17 cellular contexts compared by ENCODE assay signal in the genomic region with DNA sequence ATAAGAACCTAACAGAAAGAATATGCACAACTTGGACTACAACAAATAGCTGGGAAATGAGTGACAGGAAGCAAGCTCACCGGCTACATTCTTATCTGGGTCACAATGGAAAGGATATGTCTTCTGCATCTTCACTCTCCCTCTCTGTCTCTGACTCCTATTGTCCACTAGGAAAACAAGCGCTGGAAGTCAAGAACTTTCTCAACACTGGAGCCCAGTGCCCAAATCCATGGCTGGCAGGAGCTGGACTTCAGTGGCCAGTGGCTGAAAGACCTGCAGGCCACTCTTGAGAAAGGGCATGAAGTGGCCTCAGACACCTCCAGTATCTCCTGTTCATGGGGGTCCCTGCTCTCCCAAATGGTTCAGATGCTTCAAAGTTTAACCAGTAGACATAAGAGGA.
A peak's percentile ranks its signal among the peaks of the same experiment; 100 is the strongest.
DNase-seq lines count a peak whose midpoint lies in the region; ATAC-seq, FAIRE-seq and TF ChIP-seq lines count a peak whose summit lies in the region.
"Had no signal": no experiment of that assay in that cellular context is flagged by ENCODE, and none has a peak within 500 bp of the region (broad histone marks: within the 10 kb centered on the region; RNA-seq: fewer than 3 reads in every experiment).

No MANE protein-coding gene starts in this region.

- H3K79me2 ChIP-seq in PC-3 (ENCODE audit: low read length), result no peaks in the 10 kb centered on the region
- peaks cover 52% of the 10 kb centered on the region for H3K79me2 ChIP-seq in endothelial cell of umbilical vein (ENCODE audit: control insufficient read depth, insufficient read depth, low read length)

- H3K4me1 ChIP-seq in PC-3 (ENCODE audit: insufficient read depth, low read length) (peaks cover 44% of the 10 kb centered on the region), endothelial cell of umbilical vein (ENCODE audit: control insufficient read depth, extremely low read depth, insufficient read depth, low read length) (peaks cover 79% of the 10 kb centered on the region), sigmoid colon (peaks cover 0 to 61% (median 39%) of the 10 kb centered on the region in 4 donors)

- no peaks in the 10 kb centered on the region for H3K27me3 ChIP-seq in AG04450 (ENCODE audit: control insufficient read depth, insufficient read depth, low read length)
- no peaks in the 10 kb centered on the region for H3K27me3 ChIP-seq in PC-3 (ENCODE audit: low read length)
- H3K27me3 ChIP-seq in endothelial cell of umbilical vein (ENCODE audit: control insufficient read depth in 2 of 2, insufficient read depth in 2 of 2, low read length in 2 of 2), result no peaks in the 10 kb centered on the region
- H3K27me3 ChIP-seq in sigmoid colon, result no peaks in the 10 kb centered on the region
- H3K27me3 ChIP-seq: BLaER1 treated with 17β-estradiol and CSF1 and Interleukin-3, amounts not matched to agents 10 nM and 100 nM had no signal

- POLR2A ChIA-PET in AG04450 (lab: Yijun Ruan, JAX) (interaction anchor here (1.2 kb wide), 1 partner anchor 27 kb away, joined by 3 read pairs; no protein-coding TSS in a partner anchor), PC-3 (lab: Charles Lee; ENCODE audit: unreplicated experiment) (no interaction called here), endothelial cell of umbilical vein (lab: Charles Lee) (no interaction called here)

- peak; percentile 62 for FAIRE-seq in endothelial cell of umbilical vein (lab: Jason Lieb, UNC)

- dilution Hi-C loops in endothelial cell of umbilical vein (cut with MboI; ENCODE audit: extremely low pct_ligation_motif_present, low sequenced_read_pairs), result no loop called here

- peaks cover 10% of the 10 kb centered on the region for H3F3A ChIP-seq in PC-3 (ENCODE audit: low read length, unreplicated experiment)

- TF ChIP-seq POLR2A in endothelial cell of umbilical vein (IDR thresholded peaks at IDR 0.05; ENCODE audit: low read depth, low read length) (peak; percentile 86), sigmoid colon (IDR thresholded peaks at IDR 0.05) (no peak)

- H3K36me3 ChIP-seq in PC-3 (ENCODE audit: low read depth, low read length) (no peaks in the 10 kb centered on the region), endothelial cell of umbilical vein (ENCODE audit: control insufficient read depth in 2 of 2, extremely low read depth in 1 of 2, insufficient read depth in 2 of 2, low read length in 2 of 2) (no peaks in the 10 kb centered on the region), sigmoid colon (no peaks in the 10 kb centered on the region)
- H3K36me3 ChIP-seq: BLaER1 treated with 17β-estradiol and CSF1 and Interleukin-3, amounts not matched to agents 10 nM and 100 nM had no signal

- no TSS peak for BruUV-seq in PC-3 (replicated peaks; lab: Mats Ljungman, UMichigan)
- TSS peak; percentile 42 for BruUV-seq in endothelial cell of umbilical vein (replicated peaks; lab: Mats Ljungman, UMichigan)

- H3K4me3 Mint-ChIP-seq in activated T-cell treated with anti-CD3 and anti-CD28 coated beads, Interleukin-2, amount 50 U/mL, for 72 hours, result no peak overlapping the region

- intact Hi-C loops in PC-3 (cut with micrococcal nuclease), result no loop called here
- intact Hi-C loops in endothelial cell of umbilical vein (cut with micrococcal nuclease), result loop anchor here (1.0 to 5.0 kb wide), 2 partner anchors 79 to 629 kb away; no protein-coding TSS in a partner anchor
- intact Hi-C loops in sigmoid colon (cut with DNase I), result loop anchor here (5.0 kb wide), 1 partner anchor 84 kb away; no protein-coding TSS in a partner anchor

- TF ChIP-seq CTCF in AG04450 (IDR thresholded peaks at IDR 0.05; ENCODE audit: low read depth, low read length) (no peak), PC-3 (conservative IDR thresholded peaks at IDR 0.05; ENCODE audit: low read depth, low read length) (no peak), endothelial cell of umbilical vein (IDR thresholded peaks at IDR 0.05; ENCODE audit: extremely low read depth in 1 of 2, insufficient read depth in 1 of 2, low read depth in 1 of 2, low read length in 2 of 2) (no peak), sigmoid colon (IDR thresholded peaks at IDR 0.05) (no peak)

- WGBS in sigmoid colon, 2 donors, result 89 to 96% methylated on average over 2 of the region's 2 CpGs

- CTCF ChIA-PET in AG04450 (lab: Charles Lee) (interaction anchor here (1.1 to 3.6 kb wide), 4 partner anchors 22 to 67 kb away, joined by 3 to 18 read pairs (median 7); partner anchors contain the start of gene FAM50B), PC-3 (lab: Charles Lee) (no interaction called here), endothelial cell of umbilical vein (lab: Charles Lee) (interaction anchor here (0.6 to 7.2 kb wide), 9 partner anchors 21 to 168 kb away, joined by 3 to 81 read pairs (median 3); partner anchors contain the start of gene FAM50B)

- no peak overlapping the region for H3K4me3 ChIP-seq in AG04450 (ENCODE audit: low read depth, low read length)
- H3K4me3 ChIP-seq in PC-3 (ENCODE audit: low read length), result no peak overlapping the region; the same call in 1 of the 2 replicates
- peak overlapping the region in 2 of 3 experiments; percentile 61 to 89 for H3K4me3 ChIP-seq in endothelial cell of umbilical vein (replicated peaks in 1 of 3; ENCODE audit: insufficient read depth in 1 of 3, low read depth in 1 of 3, low read length in 3 of 3)
- no peak overlapping the region for H3K4me3 ChIP-seq in sigmoid colon
- H3K4me3 ChIP-seq: BLaER1 treated with 17β-estradiol and CSF1 and Interleukin-3, amounts not matched to agents 10 nM and 100 nM had no signal

- H3K4me2 ChIP-seq in PC-3 (ENCODE audit: low read length) (peak overlapping the region; percentile 80), endothelial cell of umbilical vein (ENCODE audit: insufficient read depth, low read length) (peak overlapping the region; percentile 99)
- H3K4me2 ChIP-seq: BLaER1 treated with 17β-estradiol and CSF1 and Interleukin-3, amounts not matched to agents 10 nM and 100 nM had no signal

- no peaks in the 10 kb centered on the region for H3K9me2 ChIP-seq in PC-3 (replicated peaks; ENCODE audit: low read length)

- H3K9ac ChIP-seq in PC-3 (ENCODE audit: low read length) (no peak overlapping the region), endothelial cell of umbilical vein (replicated peaks; ENCODE audit: extremely low read depth, insufficient read depth, low read length) (peak overlapping the region; percentile 98)
- H3K9ac ChIP-seq: BLaER1 treated with 17β-estradiol and CSF1 and Interleukin-3, amounts not matched to agents 10 nM and 100 nM had no signal

- no peak for DNase-seq in AG04450 (ENCODE audit: low read depth, low spot score)
- peak; percentile 38 for DNase-seq in PC-3
- DNase-seq in endothelial cell of umbilical vein (ENCODE audit: low read depth, low spot score), result peak; percentile 55
- DNase-seq in sigmoid colon, result no peak
- no peak for DNase-seq in Ammon's horn (ENCODE audit: low spot score)
- DNase-seq in activated T-cell treated with anti-CD3 and anti-CD28 coated beads, Interleukin-2, amount 50 U/mL, for 72 hours, result no peak
- DNase-seq in NAMALWA (ENCODE audit: low spot score), result no peak
- no peak for DNase-seq in DMS 273 (lab: John Stamatoyannopoulos, UW; ENCODE audit: unreplicated experiment)
- DNase-seq: activated CD4-positive, alpha-beta T cell treated with anti-CD3 and anti-CD28 coated beads for 48 hours; GF-D8; H7; MM.1S; stimulated activated CD4-positive, alpha-beta T cell treated with anti-CD3 and anti-CD28 coated beads, Interleukin-1b, Interleukin-23, amount 100 ng/mL, for 48 hours; T-helper 1 cell had no signal

- no peaks in the 10 kb centered on the region for H3K9me3 ChIP-seq in AG04450 (ENCODE audit: control insufficient read depth, insufficient read depth, low read length)
- H3K9me3 ChIP-seq in PC-3 (ENCODE audit: low read length), result no peaks in the 10 kb centered on the region
- H3K9me3 ChIP-seq in endothelial cell of umbilical vein (replicated peaks; ENCODE audit: control insufficient read depth, insufficient read depth, low read length), result no peaks in the 10 kb centered on the region
- H3K9me3 ChIP-seq in sigmoid colon, result no peaks in the 10 kb centered on the region

- no peak for TF ChIP-seq EP300 in sigmoid colon (IDR thresholded peaks at IDR 0.05)

- H3K36me3 Mint-ChIP-seq in activated T-cell treated with anti-CD3 and anti-CD28 coated beads, Interleukin-2, amount 50 U/mL, for 72 hours (ENCODE audit: insufficient read depth in 2 of 2), result no peaks in the 10 kb centered on the region

- H4K20me1 ChIP-seq in PC-3 (ENCODE audit: low read length) (no peaks in the 10 kb centered on the region), endothelial cell of umbilical vein (replicated peaks; ENCODE audit: control insufficient read depth, extremely low read depth, insufficient read depth, low read length) (no peaks in the 10 kb centered on the region)
- H4K20me1 ChIP-seq: BLaER1 treated with 17β-estradiol and CSF1 and Interleukin-3, amounts not matched to agents 10 nM and 100 nM had no signal

- H3K27ac Mint-ChIP-seq in activated T-cell treated with anti-CD3 and anti-CD28 coated beads, Interleukin-2, amount 50 U/mL, for 72 hours, result no peak overlapping the region

- H3K4me1 Mint-ChIP-seq in activated T-cell treated with anti-CD3 and anti-CD28 coated beads, Interleukin-2, amount 50 U/mL, for 72 hours (ENCODE audit: low read depth), result peaks cover 21% of the 10 kb centered on the region

- no peaks in the 10 kb centered on the region for H3K9me3 Mint-ChIP-seq in activated T-cell treated with anti-CD3 and anti-CD28 coated beads, Interleukin-2, amount 50 U/mL, for 72 hours

- H2AFZ ChIP-seq in PC-3 (ENCODE audit: low read length) (no peak overlapping the region), endothelial cell of umbilical vein (ENCODE audit: low read depth, low read length) (no peak overlapping the region)

- H3K27ac ChIP-seq in AG04450 (ENCODE audit: low read depth, low read length), result peak overlapping the region; percentile 71
- H3K27ac ChIP-seq in PC-3 (ENCODE audit: low read length), result peak overlapping the region; percentile 67
- peak overlapping the region; percentile 98 for H3K27ac ChIP-seq in endothelial cell of umbilical vein (ENCODE audit: insufficient read depth, low read depth, low read length)
- peak overlapping the region; percentile 81 to 92 (median 86) for H3K27ac ChIP-seq in sigmoid colon
- H3K27ac ChIP-seq: BLaER1 treated with 17β-estradiol and CSF1 and Interleukin-3, amounts not matched to agents 10 nM and 100 nM; HL-60 had no signal

- peaks cover 68% of the 10 kb centered on the region for H3K27me3 Mint-ChIP-seq in activated T-cell treated with anti-CD3 and anti-CD28 coated beads, Interleukin-2, amount 50 U/mL, for 72 hours (ENCODE audit: low read depth)

- no peak for ATAC-seq in PC-3
- ATAC-seq in activated T-cell treated with anti-CD3 and anti-CD28 coated beads, Interleukin-2, amount 50 U/mL, for 72 hours (replicated peaks in 1 of 2), result no peak
- ATAC-seq: left lobe of liver had no signal

- H3K9me1 ChIP-seq in endothelial cell of umbilical vein (replicated peaks; ENCODE audit: control insufficient read depth, extremely low read depth, insufficient read depth, low read length), result no peaks in the 10 kb centered on the region

TF ChIP-seq in endothelial cell of umbilical vein, 7 proteins besides CTCF, POLR2A, EP300 and RAD21 (continues in another document):
- TF ChIP-seq POLR2AphosphoS5 (IDR thresholded peaks at IDR 0.05; ENCODE audit: insufficient read depth, low read depth, low read length) (peak; percentile 65), GATA2 (IDR thresholded peaks at IDR 0.05; ENCODE audit: insufficient read depth, insufficient read length, low read depth, low read length) (peak; percentile 72), JUN (IDR thresholded peaks at IDR 0.05; ENCODE audit: borderline replicate concordance, insufficient read depth, insufficient read length, low read depth) (no peak)

Comparison
In these comparisons a context has a peak if more than half of its experiments do, and no peak if none do; other contexts are left out.
1. DNase-seq: peak in PC-3 (single experiment) and endothelial cell of umbilical vein (single experiment); none in AG04450 (single experiment), sigmoid colon (single experiment), Ammon's horn (single experiment), activated T-cell treated with anti-CD3 and anti-CD28 coated beads, Interleukin-2, amount 50 U/mL, for 72 hours (0 of 2), NAMALWA (single experiment) and DMS 273 (single experiment).
2. H3K4me3 ChIP-seq: peak in endothelial cell of umbilical vein (2 of 3); none in AG04450 (single experiment), PC-3 (single experiment) and sigmoid colon (0 of 4).
3. Peak in every context shown above with its lines, with median percentiles within 50 percentile points of each other: H3K27ac ChIP-seq.